ENCODE assay signal across 28 cellular contexts in the genomic region with DNA sequence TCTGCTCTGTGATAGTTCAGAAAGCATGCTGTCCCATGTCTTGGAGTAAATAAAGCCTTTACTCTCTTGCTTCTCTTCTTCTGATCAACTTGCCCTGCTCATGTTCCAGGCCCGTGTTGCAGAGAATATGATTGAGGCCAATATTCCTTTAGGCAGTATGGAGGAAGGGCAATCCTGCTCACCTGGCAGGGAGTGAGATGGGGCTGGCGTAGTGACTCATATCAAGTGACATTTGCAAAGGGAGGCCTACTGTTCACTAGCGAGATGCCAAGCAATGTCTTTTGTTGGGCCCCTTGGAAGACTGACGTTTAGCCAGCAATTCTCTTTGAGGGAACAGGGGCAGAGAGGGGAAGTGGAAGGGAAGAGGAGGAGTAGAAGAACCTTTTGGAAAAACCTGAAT. TPM values are rescaled to one million over a fixed set of nuclear protein-coding genes. Genes with fewer than 3 reads are reported as not detected.
"Had no signal": no experiment of that assay in that cellular context is flagged by ENCODE, and none has a peak within 500 bp of the region (broad histone marks: within the 10 kb centered on the region; RNA-seq: fewer than 3 reads in every experiment).

No MANE protein-coding gene starts in this region.

- H3K27me3 ChIP-seq: body of pancreas, gastrocnemius medialis had no signal

- H3K27me3 Mint-ChIP-seq: activated CD4-positive, alpha-beta memory T cell treated with anti-CD3 and anti-CD28 coated beads for 36 hours; activated CD4-positive, alpha-beta T cell treated with anti-CD3 and anti-CD28 coated beads for 36 hours; activated CD4-positive, alpha-beta T cell treated with anti-CD3 and anti-CD28 coated beads, Interleukin-2, amount 10 ng/mL, durations not matched to agents 24 days and 14 days; activated naive CD4-positive, alpha-beta T cell treated with anti-CD3 and anti-CD28 coated beads, Interleukin-2, amount 50 U/mL, for 24 hours; activated naive CD8-positive, alpha-beta T cell treated with anti-CD3 and anti-CD28 coated beads, Interleukin-2, amount 10 ng/mL, durations not matched to agents 7 days and 5 days had no signal

- H3K36me3 Mint-ChIP-seq: activated CD4-positive, alpha-beta memory T cell treated with anti-CD3 and anti-CD28 coated beads for 36 hours; activated CD8-positive, alpha-beta memory T cell treated with anti-CD3 and anti-CD28 coated beads, Interleukin-2, amount 10 ng/mL, durations not matched to agents 7 days and 5 days; activated naive CD4-positive, alpha-beta T cell treated with anti-CD3 and anti-CD28 coated beads, Interleukin-2, amount 50 U/mL, for 24 hours had no signal

- H3K4me3 ChIP-seq: body of pancreas, gastrocnemius medialis had no signal

- ATAC-seq: activated CD4-positive, alpha-beta T cell treated with anti-CD3 and anti-CD28 coated beads for 36 hours; activated CD8-positive, alpha-beta memory T cell treated with anti-CD3 and anti-CD28 coated beads, Interleukin-2, amount 10 ng/mL, durations not matched to agents 7 days and 5 days; activated CD8-positive, alpha-beta T cell treated with anti-CD3 and anti-CD28 coated beads, Interleukin-2, amount 10 ng/mL, durations not matched to agents 7 days and 5 days; body of pancreas; effector memory CD8-positive, alpha-beta T cell; gastrocnemius medialis had no signal

- H3K9me3 ChIP-seq: body of pancreas, gastrocnemius medialis had no signal

- H3K4me1 ChIP-seq: gastrocnemius medialis had no signal

- H3K4me3 Mint-ChIP-seq: activated CD4-positive, alpha-beta memory T cell treated with anti-CD3 and anti-CD28 coated beads for 36 hours; activated CD4-positive, alpha-beta T cell treated with anti-CD3 and anti-CD28 coated beads for 36 hours; activated CD4-positive, alpha-beta T cell treated with anti-CD3 and anti-CD28 coated beads, Interleukin-2, amount 10 ng/mL, durations not matched to agents 24 days and 14 days; activated CD8-positive, alpha-beta memory T cell treated with anti-CD3 and anti-CD28 coated beads, Interleukin-2, amount 10 ng/mL, durations not matched to agents 7 days and 5 days; activated CD8-positive, alpha-beta T cell treated with anti-CD3 and anti-CD28 coated beads, Interleukin-2, amount 10 ng/mL, durations not matched to agents 7 days and 5 days; activated naive CD4-positive, alpha-beta T cell treated with anti-CD3 and anti-CD28 coated beads for 36 hours; activated naive CD4-positive, alpha-beta T cell treated with anti-CD3 and anti-CD28 coated beads, Interleukin-2, amount 50 U/mL, for 24 hours; activated naive CD8-positive, alpha-beta T cell treated with anti-CD3 and anti-CD28 coated beads, Interleukin-2, amount 10 ng/mL, durations not matched to agents 7 days and 5 days; activated T-helper 1 cell treated with anti-CD3 and anti-CD28 coated beads, Interleukin-12 subunit alpha, Interleukin-12 subunit beta, Interleukin-2, Interleukin-4 antibody, amounts not matched to agents 30 ng/mL and 10 ng/mL and 1 ng/mL, durations not matched to agents 14 hours and 24 hours and 36 hours; effector memory CD8-positive, alpha-beta T cell had no signal

- H3K36me3 ChIP-seq: gastrocnemius medialis had no signal

- H3K27ac ChIP-seq: body of pancreas, epithelial cell of prostate, gastrocnemius medialis had no signal

- H3K9me3 Mint-ChIP-seq: activated naive CD4-positive, alpha-beta T cell treated with anti-CD3 and anti-CD28 coated beads, Interleukin-2, amount 50 U/mL, for 24 hours; effector memory CD8-positive, alpha-beta T cell had no signal

- DNase-seq: activated CD4-positive, alpha-beta memory T cell treated with anti-CD3 and anti-CD28 coated beads for 36 hours; activated CD4-positive, alpha-beta T cell treated with anti-CD3 and anti-CD28 coated beads for 36 hours; activated CD4-positive, alpha-beta T cell treated with anti-CD3 and anti-CD28 coated beads, Interleukin-2, amount 10 ng/mL, durations not matched to agents 24 days and 14 days; activated CD4-positive, CD25-positive, alpha-beta regulatory T cell; activated CD4-positive, CD25-positive, alpha-beta regulatory T cell treated with anti-CD3 and anti-CD28 coated beads, Interleukin-2, amount 50 U/mL, for 72 hours; activated CD8-positive, alpha-beta memory T cell treated with anti-CD3 and anti-CD28 coated beads, Interleukin-2, amount 10 ng/mL, durations not matched to agents 7 days and 5 days; activated CD8-positive, alpha-beta memory T cell treated with anti-CD3 and anti-CD28 coated beads, Interleukin-2, amount 50 U/mL, for 4 hours; activated CD8-positive, alpha-beta T cell treated with anti-CD3 and anti-CD28 coated beads, Interleukin-2, amount 10 ng/mL, durations not matched to agents 7 days and 5 days; activated effector memory CD4-positive, alpha-beta T cell treated with anti-CD3 and anti-CD28 coated beads, Interleukin-2, amount 50 U/mL, for 16 hours; activated naive CD4-positive, alpha-beta T cell treated with anti-CD3 and anti-CD28 coated beads for 36 hours; activated naive CD8-positive, alpha-beta T cell treated with anti-CD3 and anti-CD28 coated beads, Interleukin-2, amount 10 ng/mL, durations not matched to agents 7 days and 5 days; activated T-cell treated with anti-CD3 and anti-CD28 coated beads, Interleukin-2, amount 50 U/mL, for 1 hour; amygdala; aorta; body of pancreas; caudate nucleus; cortex of kidney; dermis blood vessel endothelial cell; effector CD4-positive, alpha-beta T cell; effector memory CD8-positive, alpha-beta T cell; foreskin fibroblast; gastrocnemius medialis; glutamatergic neuron; T-helper 2 cell had no signal

- H3K27ac Mint-ChIP-seq: activated CD4-positive, alpha-beta memory T cell treated with anti-CD3 and anti-CD28 coated beads for 36 hours; activated CD4-positive, alpha-beta T cell treated with anti-CD3 and anti-CD28 coated beads for 36 hours; activated CD4-positive, alpha-beta T cell treated with anti-CD3 and anti-CD28 coated beads, Interleukin-2, amount 10 ng/mL, durations not matched to agents 24 days and 14 days; activated CD8-positive, alpha-beta memory T cell treated with anti-CD3 and anti-CD28 coated beads, Interleukin-2, amount 10 ng/mL, durations not matched to agents 7 days and 5 days; activated CD8-positive, alpha-beta T cell treated with anti-CD3 and anti-CD28 coated beads, Interleukin-2, amount 10 ng/mL, durations not matched to agents 7 days and 5 days; activated naive CD4-positive, alpha-beta T cell treated with anti-CD3 and anti-CD28 coated beads for 36 hours; activated naive CD4-positive, alpha-beta T cell treated with anti-CD3 and anti-CD28 coated beads, Interleukin-2, amount 50 U/mL, for 24 hours; activated naive CD8-positive, alpha-beta T cell treated with anti-CD3 and anti-CD28 coated beads, Interleukin-2, amount 10 ng/mL, durations not matched to agents 7 days and 5 days; activated T-helper 1 cell treated with anti-CD3 and anti-CD28 coated beads, Interleukin-12 subunit alpha, Interleukin-12 subunit beta, Interleukin-2, Interleukin-4 antibody, amounts not matched to agents 30 ng/mL and 10 ng/mL and 1 ng/mL, durations not matched to agents 14 hours and 24 hours and 36 hours; activated T-helper 2 cell treated with anti-CD3 and anti-CD28 coated beads, Interferon-gamma antibody, Interleukin-2, Interleukin-4, amounts not matched to agents 10 μg/mL and 5 μg/mL and 100 μg/mL, durations not matched to agents 14 hours and 24 hours and 36 hours; effector memory CD8-positive, alpha-beta T cell had no signal

RNA-seq across cellular contexts. Expression of gene ADTRP, which starts 19.7 kb away (rescaled TPM):
- total RNA-seq: body of pancreas had no signal
